In the genomic region with DNA sequence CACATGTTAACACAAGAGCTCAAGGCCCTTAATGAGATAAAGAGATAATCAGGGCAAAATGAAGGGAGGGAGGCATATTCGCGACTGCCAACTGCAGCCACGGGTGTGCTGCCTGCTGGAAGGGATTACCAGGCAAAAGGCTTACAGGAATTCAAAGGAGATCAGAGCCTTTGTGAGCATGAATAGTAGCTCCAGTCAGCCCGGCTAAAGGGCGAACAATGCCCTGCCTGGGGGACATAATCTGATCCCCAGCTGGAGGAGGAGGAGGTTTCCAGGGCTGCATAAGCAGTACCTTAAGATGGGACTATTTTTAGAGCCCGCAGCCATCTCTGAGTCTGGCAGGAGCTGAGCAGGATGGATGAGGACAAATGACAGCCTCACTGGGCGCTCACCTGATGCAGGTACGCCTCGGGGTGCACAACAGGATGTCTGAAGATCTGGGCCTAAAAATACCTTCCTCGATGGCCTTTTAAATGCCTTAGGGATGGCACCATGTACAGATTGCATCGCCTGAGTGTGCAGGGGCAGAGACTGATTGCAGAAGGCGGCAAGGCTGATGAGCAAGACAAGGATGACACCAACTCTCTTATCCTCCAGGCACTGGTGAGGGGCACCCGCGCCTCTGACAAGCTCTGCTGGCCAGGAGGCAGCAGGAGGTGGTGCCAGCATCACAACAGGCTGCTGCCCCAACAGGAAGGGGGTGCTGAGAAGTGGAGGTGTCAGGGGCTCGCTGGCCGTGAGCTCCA, we compare ENCODE assay signal across 18 cellular contexts.
DNase-seq lines count a peak whose midpoint lies in the region; ATAC-seq and TF ChIP-seq lines count a peak whose summit lies in the region.
"Had no signal": no experiment of that assay in that cellular context is flagged by ENCODE, and none has a peak within 500 bp of the region (broad histone marks: within the 10 kb centered on the region; RNA-seq: fewer than 3 reads in every experiment).

No MANE protein-coding gene starts in this region.

- H3K27me3 Mint-ChIP-seq in activated T-helper 17 cell treated with anti-CD3 and anti-CD28 coated beads, Interleukin-2, amount 50 U/mL, for 72 hours: no peaks in the 10 kb centered on the region
- H3K27me3 Mint-ChIP-seq in stimulated activated naive B cell treated with anti-CD40 and anti-IgM and Interleukin-4, amounts not matched to agents 10 μg/mL and 1 μg/mL and 100 μg/mL, for 72 hours: no peaks in the 10 kb centered on the region
- H3K27me3 Mint-ChIP-seq: B cell had no signal

- H3K4me3 ChIP-seq in HUES48 (ENCODE audit: low read depth, low read length) (no peak overlapping the region), iPS-18c (ENCODE audit: insufficient read depth, low read depth, low read length) (peak overlapping the region; percentile 10; the same call in 1 of the 2 replicates), ascending aorta (no peak overlapping the region)
- H3K4me3 ChIP-seq: cardiac muscle cell, SK-N-MC, thoracic aorta had no signal

- H3K4me1 ChIP-seq in HUES48 (ENCODE audit: control insufficient read depth, insufficient read depth, low read length) (peaks cover 20% of the 10 kb centered on the region), ascending aorta (no peaks in the 10 kb centered on the region)

- H3K27ac Mint-ChIP-seq in activated T-helper 17 cell treated with anti-CD3 and anti-CD28 coated beads, Interleukin-2, amount 50 U/mL, for 72 hours: peak overlapping the region; percentile 23
- no peak overlapping the region for H3K27ac Mint-ChIP-seq in stimulated activated naive B cell treated with anti-CD40 and anti-IgM and Interleukin-4, amounts not matched to agents 10 μg/mL and 1 μg/mL and 100 μg/mL, for 72 hours
- H3K27ac Mint-ChIP-seq: B cell had no signal

- peak; percentile 78 for DNase-seq in retina
- DNase-seq in activated CD8-positive, alpha-beta memory T cell treated with anti-CD3 and anti-CD28 coated beads, Interleukin-2, amount 50 U/mL, for 4 hours: no peak
- DNase-seq in stimulated activated naive B cell treated with anti-CD40 and anti-IgM and Interleukin-4, amounts not matched to agents 10 μg/mL and 1 μg/mL and 100 μg/mL, for 72 hours: no peak
- DNase-seq in ascending aorta (ENCODE audit: low spot score in 2 of 2): no peak
- no peak for DNase-seq in activated effector memory CD4-positive, alpha-beta T cell treated with anti-CD3 and anti-CD28 coated beads, Interleukin-2, amount 50 U/mL, for 16 hours
- DNase-seq: activated CD4-positive, alpha-beta T cell treated with anti-CD3 and anti-CD28 coated beads, Interleukin-2, amount 50 U/mL, for 1 hour; activated T-cell treated with anti-CD3 and anti-CD28 coated beads, Interleukin-2, amount 50 U/mL, for 1 hour; HCEC 1CT; mesenchymal stem cell; NCI-H1694 had no signal

- peaks cover 6% of the 10 kb centered on the region for H3K4me1 Mint-ChIP-seq in activated T-helper 17 cell treated with anti-CD3 and anti-CD28 coated beads, Interleukin-2, amount 50 U/mL, for 72 hours
- peaks cover 0 to 13% of the 10 kb centered on the region in 2 donors for H3K4me1 Mint-ChIP-seq in stimulated activated naive B cell treated with anti-CD40 and anti-IgM and Interleukin-4, amounts not matched to agents 10 μg/mL and 1 μg/mL and 100 μg/mL, for 72 hours
- H3K4me1 Mint-ChIP-seq: B cell had no signal

- H3K9ac ChIP-seq in HUES48 (ENCODE audit: low read depth, low read length): no peak overlapping the region

- H3K9me3 ChIP-seq in HUES48 (ENCODE audit: control insufficient read depth, insufficient read depth, low read length): no peaks in the 10 kb centered on the region
- H3K9me3 ChIP-seq in iPS-18c (ENCODE audit: control insufficient read depth, insufficient read depth, low read length): no peaks in the 10 kb centered on the region
- no peaks in the 10 kb centered on the region for H3K9me3 ChIP-seq in ascending aorta
- H3K9me3 ChIP-seq: neutrophil, thoracic aorta had no signal

- H3K36me3 ChIP-seq in HUES48 (ENCODE audit: control insufficient read depth, insufficient read depth, low read length) (no peaks in the 10 kb centered on the region), ascending aorta (peaks cover 0 to 4% of the 10 kb centered on the region in 2 donors)
- H3K36me3 ChIP-seq: cardiac muscle cell, neutrophil, thoracic aorta had no signal

- H3K27ac ChIP-seq in HUES48 (ENCODE audit: low read depth, low read length) (peak overlapping the region; percentile 59), ascending aorta (no peak overlapping the region)
- H3K27ac ChIP-seq: cardiac muscle cell, neutrophil, SK-N-MC, thoracic aorta had no signal

- no peaks in the 10 kb centered on the region for H3K9me3 Mint-ChIP-seq in activated T-helper 17 cell treated with anti-CD3 and anti-CD28 coated beads, Interleukin-2, amount 50 U/mL, for 72 hours
- H3K9me3 Mint-ChIP-seq in stimulated activated naive B cell treated with anti-CD40 and anti-IgM and Interleukin-4, amounts not matched to agents 10 μg/mL and 1 μg/mL and 100 μg/mL, for 72 hours: no peaks in the 10 kb centered on the region

- no peak overlapping the region for H3K4me3 Mint-ChIP-seq in activated T-helper 17 cell treated with anti-CD3 and anti-CD28 coated beads, Interleukin-2, amount 50 U/mL, for 72 hours
- no peak overlapping the region for H3K4me3 Mint-ChIP-seq in stimulated activated naive B cell treated with anti-CD40 and anti-IgM and Interleukin-4, amounts not matched to agents 10 μg/mL and 1 μg/mL and 100 μg/mL, for 72 hours
- H3K4me3 Mint-ChIP-seq: B cell had no signal

- intact Hi-C loops in ascending aorta (cut with DNase I): no loop called here

- TF ChIP-seq CTCF in ascending aorta (IDR thresholded peaks at IDR 0.05): no peak

- H3K27me3 ChIP-seq in HUES48 (ENCODE audit: control insufficient read depth, insufficient read depth, low read length) (no peaks in the 10 kb centered on the region), ascending aorta (no peaks in the 10 kb centered on the region)
- H3K27me3 ChIP-seq: cardiac muscle cell, neutrophil had no signal

- ATAC-seq in activated T-helper 17 cell treated with anti-CD3 and anti-CD28 coated beads, Interleukin-2, amount 50 U/mL, for 72 hours (replicated peaks): no peak
- no peak for ATAC-seq in stimulated activated naive B cell treated with anti-CD40 and anti-IgM and Interleukin-4, amounts not matched to agents 10 μg/mL and 1 μg/mL and 100 μg/mL, for 72 hours (replicated peaks)

- no peaks in the 10 kb centered on the region for H3K36me3 Mint-ChIP-seq in activated T-helper 17 cell treated with anti-CD3 and anti-CD28 coated beads, Interleukin-2, amount 50 U/mL, for 72 hours (ENCODE audit: low read depth)
- peaks cover 8 to 30% of the 10 kb centered on the region in 2 donors for H3K36me3 Mint-ChIP-seq in stimulated activated naive B cell treated with anti-CD40 and anti-IgM and Interleukin-4, amounts not matched to agents 10 μg/mL and 1 μg/mL and 100 μg/mL, for 72 hours
